Comparison of ENCODE assay signal across 16 cellular contexts in genomic region chr22:47053013-47053864, GRCh38.
DNase-seq lines count a peak whose midpoint lies in the region; ATAC-seq, FAIRE-seq and TF ChIP-seq lines count a peak whose summit lies in the region.
"Had no signal": no experiment of that assay in that cellular context is flagged by ENCODE, and none has a peak within 500 bp of the region (broad histone marks: within the 10 kb centered on the region; RNA-seq: fewer than 3 reads in every experiment).

No MANE protein-coding gene starts in this region.

- H3K27me3 Mint-ChIP-seq in activated naive CD4-positive, alpha-beta T cell treated with anti-CD3 and anti-CD28 coated beads, Interleukin-2, amount 10 ng/mL, durations not matched to agents 7 days and 5 days = no peaks in the 10 kb centered on the region
- H3K27me3 Mint-ChIP-seq in activated B cell treated with CpG ODN at 0.5 μM for 24 hours (no peaks in the 10 kb centered on the region), type B pancreatic cell (no peaks in the 10 kb centered on the region)

- CTCF ChIA-PET in activated naive CD4-positive, alpha-beta T cell treated with anti-CD3 and anti-CD28 coated beads, Interleukin-2, amount 10 ng/mL, durations not matched to agents 7 days and 5 days (lab: Charles Lee) = no interaction called here
- CTCF ChIA-PET in activated B cell treated with CpG ODN at 0.5 μM for 24 hours (lab: Charles Lee) = no interaction called here

- no peaks in the 10 kb centered on the region for H3K4me1 Mint-ChIP-seq in activated naive CD4-positive, alpha-beta T cell treated with anti-CD3 and anti-CD28 coated beads, Interleukin-2, amount 10 ng/mL, durations not matched to agents 7 days and 5 days
- H3K4me1 Mint-ChIP-seq in activated B cell treated with CpG ODN at 0.5 μM for 24 hours (peaks cover 32% of the 10 kb centered on the region), type B pancreatic cell (ENCODE audit: unreplicated experiment) (peaks cover 44% of the 10 kb centered on the region)

- H3K4me3 Mint-ChIP-seq in activated naive CD4-positive, alpha-beta T cell treated with anti-CD3 and anti-CD28 coated beads, Interleukin-2, amount 10 ng/mL, durations not matched to agents 7 days and 5 days = no peak overlapping the region
- H3K4me3 Mint-ChIP-seq in activated B cell treated with CpG ODN at 0.5 μM for 24 hours (no peak overlapping the region), type B pancreatic cell (peak overlapping the region; percentile 56)

- ATAC-seq in activated B cell treated with CpG ODN at 0.5 μM for 24 hours (ENCODE audit: low read depth) = no peak
- ATAC-seq in HG02623 (IDR thresholded peaks at IDR 0.05; ENCODE audit: unreplicated experiment) = no peak
- no peak for ATAC-seq in HG03039 (IDR thresholded peaks at IDR 0.05; ENCODE audit: unreplicated experiment)
- ATAC-seq: activated CD4-positive, CD25-positive, alpha-beta regulatory T cell treated with anti-CD3 and anti-CD28 coated beads, Interleukin-2, amount 50 U/mL, for 24 hours; PC-3 had no signal

- peaks cover 3% of the 10 kb centered on the region for H3K36me3 Mint-ChIP-seq in activated naive CD4-positive, alpha-beta T cell treated with anti-CD3 and anti-CD28 coated beads, Interleukin-2, amount 10 ng/mL, durations not matched to agents 7 days and 5 days
- peaks cover 54% of the 10 kb centered on the region for H3K36me3 Mint-ChIP-seq in activated B cell treated with CpG ODN at 0.5 μM for 24 hours (ENCODE audit: low read depth)
- peaks cover 9% of the 10 kb centered on the region for H3K36me3 Mint-ChIP-seq in type B pancreatic cell

- no peak for TF ChIP-seq CTCF in activated B cell treated with CpG ODN at 0.5 μM for 24 hours (IDR thresholded peaks at IDR 0.05)
- TF ChIP-seq CTCF in type B pancreatic cell (conservative IDR thresholded peaks at IDR 0.05) = no peak

- POLR2A ChIA-PET in activated B cell treated with CpG ODN at 0.5 μM for 24 hours (lab: Charles Lee) = no interaction called here

- no peaks in the 10 kb centered on the region for H3K9me3 Mint-ChIP-seq in activated naive CD4-positive, alpha-beta T cell treated with anti-CD3 and anti-CD28 coated beads, Interleukin-2, amount 10 ng/mL, durations not matched to agents 7 days and 5 days
- H3K9me3 Mint-ChIP-seq in activated B cell treated with CpG ODN at 0.5 μM for 24 hours (no peaks in the 10 kb centered on the region), type B pancreatic cell (no peaks in the 10 kb centered on the region)

- peak; percentile 5 for FAIRE-seq in islet of Langerhans (lab: Jason Lieb, UNC)
- FAIRE-seq: pancreas, small intestine had no signal

- no peak for DNase-seq in activated naive CD4-positive, alpha-beta T cell treated with anti-CD3 and anti-CD28 coated beads, Interleukin-2, amount 10 ng/mL, durations not matched to agents 7 days and 5 days
- no peak for DNase-seq in activated naive CD4-positive, alpha-beta T cell treated with anti-CD3 and anti-CD28 coated beads, Interleukin-2, amount 50 U/mL, for 16 hours
- DNase-seq in activated B cell treated with CpG ODN at 0.5 μM for 24 hours = no peak
- DNase-seq in type B pancreatic cell (ENCODE audit: extremely low spot score, unreplicated experiment) = no peak
- no peak for DNase-seq in effector CD8-positive, alpha-beta T cell (lab: John Stamatoyannopoulos, UW)
- DNase-seq: activated T-cell treated with anti-CD3 and anti-CD28 coated beads for 4 hours, DMS 273 treated with DMSO at 0.1 percent for 48 hours, mesendoderm, NCI-H226, small intestine had no signal

- intact Hi-C loops in activated B cell treated with CpG ODN at 0.5 μM for 24 hours (cut with micrococcal nuclease) = no loop called here

- peak overlapping the region; percentile 19 for H3K27ac Mint-ChIP-seq in activated naive CD4-positive, alpha-beta T cell treated with anti-CD3 and anti-CD28 coated beads, Interleukin-2, amount 10 ng/mL, durations not matched to agents 7 days and 5 days
- H3K27ac Mint-ChIP-seq in activated B cell treated with CpG ODN at 0.5 μM for 24 hours (peak overlapping the region; percentile 7), type B pancreatic cell (peak overlapping the region; percentile 82)

Comparison
In these comparisons a context has a peak if more than half of its experiments do, and no peak if none do; other contexts are left out.
1. H3K27ac Mint-ChIP-seq: peak in every context shown above with its lines; median percentile 82 in type B pancreatic cell; 19 in activated naive CD4-positive, alpha-beta T cell treated with anti-CD3 and anti-CD28 coated beads, Interleukin-2, amount 10 ng/mL, durations not matched to agents 7 days and 5 days; 7 in activated B cell treated with CpG ODN at 0.5 μM for 24 hours.